9 cellular contexts compared by ENCODE assay signal in the genomic region with DNA sequence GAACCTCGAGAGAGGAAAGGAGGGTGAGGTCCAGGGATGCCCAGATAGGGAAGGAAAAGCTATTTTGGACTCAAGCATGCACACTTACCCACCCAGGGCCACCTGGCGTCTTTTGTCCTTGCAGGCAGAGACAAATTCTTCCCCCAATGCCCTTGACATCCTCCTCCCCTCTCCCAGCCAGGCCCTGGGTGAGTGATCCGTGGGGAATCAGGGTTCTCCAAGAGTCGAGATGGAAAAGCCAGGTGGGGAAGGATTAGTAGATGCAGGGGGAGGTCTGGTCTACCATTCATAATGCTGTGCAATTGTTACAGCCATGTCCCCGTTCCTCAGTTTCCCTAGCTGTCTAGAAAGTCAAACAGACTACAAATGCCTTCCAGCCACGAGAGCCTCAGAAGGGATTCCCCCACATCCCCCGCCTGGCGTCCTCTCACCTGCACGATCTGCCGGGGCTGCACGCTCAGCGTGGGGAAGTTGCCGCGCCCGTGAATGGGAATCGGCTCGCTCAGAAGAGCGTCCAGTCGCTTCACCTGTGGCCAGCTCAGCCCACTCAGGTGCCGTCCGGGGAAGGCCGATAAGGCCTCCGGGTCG. TPM values are rescaled to one million over a fixed set of nuclear protein-coding genes. Genes with fewer than 3 reads are reported as not detected.
A peak's percentile ranks its signal among the peaks of the same experiment; 100 is the strongest.
DNase-seq lines count a peak whose midpoint lies in the region; ATAC-seq, FAIRE-seq and TF ChIP-seq lines count a peak whose summit lies in the region.
"Had no signal": no experiment of that assay in that cellular context is flagged by ENCODE, and none has a peak within 500 bp of the region (broad histone marks: within the 10 kb centered on the region; RNA-seq: fewer than 3 reads in every experiment).

No MANE protein-coding gene starts in this region.

- H3K27me3 Mint-ChIP-seq in nephron progenitor cell (ENCODE audit: low read depth, poor library complexity), result peaks cover 25% of the 10 kb centered on the region

- no peak for TF ChIP-seq POLR2A in IMR-90 (IDR thresholded peaks at IDR 0.05; ENCODE audit: low read depth, low read length)
- TF ChIP-seq POLR2A in endothelial cell of umbilical vein (IDR thresholded peaks at IDR 0.05; ENCODE audit: low read depth, low read length), result no peak

- H4K20me1 ChIP-seq in IMR-90 (ENCODE audit: insufficient read depth, low read length) (peaks cover 5% of the 10 kb centered on the region; the same call in 1 of the 2 replicates), endothelial cell of umbilical vein (replicated peaks; ENCODE audit: control insufficient read depth, extremely low read depth, insufficient read depth, low read length) (no peaks in the 10 kb centered on the region)

- H2BK5ac ChIP-seq in IMR-90 (ENCODE audit: low read depth, low read length, poor library complexity, severe bottlenecking), result no peak overlapping the region

- H2BK120ac ChIP-seq in IMR-90 (ENCODE audit: low read depth, low read length), result peak overlapping the region; percentile 83

- H2AK9ac ChIP-seq in IMR-90 (replicated peaks; ENCODE audit: low read depth, low read length, poor library complexity), result peak overlapping the region; percentile 94

- H3K9ac ChIP-seq in IMR-90 (ENCODE audit: low read depth, low read length) (peak overlapping the region; percentile 11; the same call in 1 of the 2 replicates), endothelial cell of umbilical vein (replicated peaks; ENCODE audit: extremely low read depth, insufficient read depth, low read length) (no peak overlapping the region)

- H3K4me2 ChIP-seq in IMR-90 (ENCODE audit: low read depth, low read length), result peak overlapping the region; percentile 37
- H3K4me2 ChIP-seq in endothelial cell of umbilical vein (ENCODE audit: insufficient read depth, low read length), result no peak overlapping the region

- peak overlapping the region; percentile 81 for H3K23ac ChIP-seq in IMR-90 (ENCODE audit: low read depth, low read length)

- no peaks in the 10 kb centered on the region for H3K36me3 ChIP-seq in ACC112 (ENCODE audit: insufficient read depth, low read length)
- H3K36me3 ChIP-seq in IMR-90 (ENCODE audit: control insufficient read depth, insufficient read depth, low read length), result no peaks in the 10 kb centered on the region
- H3K36me3 ChIP-seq in endothelial cell of umbilical vein (ENCODE audit: control insufficient read depth in 2 of 2, extremely low read depth in 1 of 2, insufficient read depth in 2 of 2, low read length in 2 of 2), result no peaks in the 10 kb centered on the region
- no peaks in the 10 kb centered on the region for H3K36me3 ChIP-seq in SJCRH30

- POLR2A ChIA-PET in IMR-90 (lab: Charles Lee; ENCODE audit: unreplicated experiment), result no interaction called here
- POLR2A ChIA-PET in endothelial cell of umbilical vein (lab: Charles Lee), result interaction anchor here (0.6 to 1.0 kb wide), 2 partner anchors 18 to 142 kb away, joined by 3 read pairs; partner anchors contain the start of gene TRNP1

- H2BK15ac ChIP-seq in IMR-90 (ENCODE audit: low read depth, low read length), result peak overlapping the region; percentile 69; the same call in 1 of the 3 replicates

- no peak overlapping the region for H3K18ac ChIP-seq in IMR-90 (ENCODE audit: low read depth, low read length)

- peaks cover 15 to 45% of the 10 kb centered on the region in 2 experiments; a peak in 3 of 4 replicates for H3K79me1 ChIP-seq in IMR-90 (ENCODE audit: low read depth in 1 of 2, low read length in 2 of 2)

- in situ Hi-C loops in IMR-90 (cut with MboI; ENCODE audit: low sequenced_read_pairs), result no loop called here

- H3K79me2 ChIP-seq in ACC112 (ENCODE audit: control insufficient read depth, insufficient read depth, low read length, unreplicated experiment) (peaks cover 8% of the 10 kb centered on the region), endothelial cell of umbilical vein (ENCODE audit: control insufficient read depth, insufficient read depth, low read length) (no peaks in the 10 kb centered on the region)

- dilution Hi-C loops in IMR-90 (cut with HindIII; ENCODE audit: low sequenced_read_pairs, unreplicated experiment), result no loop called here
- dilution Hi-C loops in endothelial cell of umbilical vein (cut with MboI; ENCODE audit: extremely low pct_ligation_motif_present, low sequenced_read_pairs), result no loop called here

- peak overlapping the region; percentile 5 for H2AK5ac ChIP-seq in IMR-90 (ENCODE audit: low read depth, low read length)

- peak overlapping the region; percentile 10 to 51; a peak in 2 of 4 replicates for H4K8ac ChIP-seq in IMR-90 (ENCODE audit: low read depth in 2 of 2, low read length in 2 of 2)

- H3K9me3 ChIP-seq in IMR-90 (ENCODE audit: control insufficient read depth, insufficient read depth, low read length) (no peaks in the 10 kb centered on the region), endothelial cell of umbilical vein (replicated peaks; ENCODE audit: control insufficient read depth, insufficient read depth, low read length) (no peaks in the 10 kb centered on the region), SJCRH30 (replicated peaks) (no peaks in the 10 kb centered on the region)

- no peaks in the 10 kb centered on the region for H3K9me3 Mint-ChIP-seq in nephron progenitor cell

- H3K9me1 ChIP-seq in IMR-90 (ENCODE audit: insufficient read depth, low read length), result peaks cover 21% of the 10 kb centered on the region
- H3K9me1 ChIP-seq in endothelial cell of umbilical vein (replicated peaks; ENCODE audit: control insufficient read depth, extremely low read depth, insufficient read depth, low read length), result no peaks in the 10 kb centered on the region

- peak overlapping the region; percentile 34 for H3K14ac ChIP-seq in IMR-90 (replicated peaks; ENCODE audit: low read depth, low read length)

- CTCF ChIA-PET in IMR-90 (lab: Yijun Ruan, JAX), result interaction anchor here (0.8 kb wide), 1 partner anchor 85 kb away, joined by 5 read pairs; no protein-coding TSS in a partner anchor
- CTCF ChIA-PET in endothelial cell of umbilical vein (lab: Charles Lee), result interaction anchor here (1.0 to 2.5 kb wide), 5 partner anchors 12 to 32 kb away, joined by 3 to 12 read pairs (median 6); no protein-coding TSS in a partner anchor

- H3K4me1 Mint-ChIP-seq in nephron progenitor cell, result peaks cover 35% of the 10 kb centered on the region

- intact Hi-C loops in IMR-90 (cut with micrococcal nuclease) (no loop called here), endothelial cell of umbilical vein (cut with micrococcal nuclease) (loop anchor here (2.0 kb wide), 2 partner anchors 15 to 21 kb away; no protein-coding TSS in a partner anchor)

- BruUV-seq in IMR-90 (replicated peaks; lab: Mats Ljungman, UMichigan) (no TSS peak), endothelial cell of umbilical vein (replicated peaks; lab: Mats Ljungman, UMichigan) (no TSS peak)

- H4K91ac ChIP-seq in IMR-90 (ENCODE audit: insufficient read depth, low read depth, low read length), result peak overlapping the region; percentile 24; the same call in 1 of the 2 replicates

- ATAC-seq in IMR-90 (ENCODE audit: low read depth) (no peak), GM21390 (IDR thresholded peaks at IDR 0.05; ENCODE audit: unreplicated experiment) (no peak), HG02610 (IDR thresholded peaks at IDR 0.05; ENCODE audit: unreplicated experiment) (no peak)

- FAIRE-seq in endothelial cell of umbilical vein (lab: Jason Lieb, UNC), result no peak

- H2AFZ ChIP-seq in ACC112 (ENCODE audit: low read length, unreplicated experiment), result peak overlapping the region; percentile 70
- peak overlapping the region; percentile 66 for H2AFZ ChIP-seq in IMR-90 (replicated peaks; ENCODE audit: low read length, poor library complexity)
- peak overlapping the region; percentile 81 for H2AFZ ChIP-seq in endothelial cell of umbilical vein (ENCODE audit: low read depth, low read length)

- H3K4me3 Mint-ChIP-seq in nephron progenitor cell, result peak overlapping the region; percentile 72

- H3K27me3 ChIP-seq in ACC112 (ENCODE audit: insufficient read depth, low read length), result no peaks in the 10 kb centered on the region
- H3K27me3 ChIP-seq in IMR-90 (ENCODE audit: control insufficient read depth, insufficient read depth, low read length), result no peaks in the 10 kb centered on the region
- H3K27me3 ChIP-seq in endothelial cell of umbilical vein (ENCODE audit: control insufficient read depth in 2 of 2, insufficient read depth in 2 of 2, low read length in 2 of 2), result no peaks in the 10 kb centered on the region
- no peaks in the 10 kb centered on the region for H3K27me3 ChIP-seq in SJCRH30

- H3K36me3 Mint-ChIP-seq in nephron progenitor cell (ENCODE audit: low read depth), result no peaks in the 10 kb centered on the region

- H3K4me3 ChIP-seq in ACC112 (ENCODE audit: low read depth, low read length) (peak overlapping the region; percentile 72), IMR-90 (ENCODE audit: insufficient read depth, low read depth, low read length) (peak overlapping the region; percentile 31; the same call in 1 of the 2 replicates), endothelial cell of umbilical vein (replicated peaks in 1 of 3; ENCODE audit: insufficient read depth in 1 of 3, low read depth in 1 of 3, low read length in 3 of 3) (no peak overlapping the region), SJCRH30 (no peak overlapping the region)

- H3K4me1 ChIP-seq in ACC112 (ENCODE audit: control insufficient read depth, insufficient read depth, low read length, unreplicated experiment) (peaks cover 25% of the 10 kb centered on the region), IMR-90 (ENCODE audit: control insufficient read depth, insufficient read depth, low read length) (peaks cover 28% of the 10 kb centered on the region), endothelial cell of umbilical vein (ENCODE audit: control insufficient read depth, extremely low read depth, insufficient read depth, low read length) (peaks cover 8% of the 10 kb centered on the region), SJCRH30 (peaks cover 8% of the 10 kb centered on the region)

- H3K27ac ChIP-seq in ACC112 (ENCODE audit: low read depth, low read length) (no peak overlapping the region), IMR-90 (ENCODE audit: insufficient read depth, low read length) (no peak overlapping the region; the same call in 1 of the 2 replicates), endothelial cell of umbilical vein (ENCODE audit: insufficient read depth, low read depth, low read length) (no peak overlapping the region), SJCRH30 (no peak overlapping the region)

- whole genome bisulfite sequencing in IMR-90 (ENCODE audit: extremely low coverage in 2 of 2, insufficient read length in 1 of 2), 2 experiments, result 20% methylated on average over 1 of the region's 24 CpGs; no CpG with 5 or more reads in 1 of the 2 experiments

- H3K56ac ChIP-seq in IMR-90 (ENCODE audit: extremely low read depth, insufficient read depth, low read length), result no peak overlapping the region

- H2BK20ac ChIP-seq in IMR-90 (ENCODE audit: low read depth, low read length), result peak overlapping the region; percentile 34; the same call in 1 of the 2 replicates

- no peak for DNase-seq in IMR-90
- no peak for DNase-seq in endothelial cell of umbilical vein (ENCODE audit: low read depth, low spot score)
- DNase-seq in nephron progenitor cell, result no peak
- DNase-seq in SJCRH30, result no peak
- no peak for DNase-seq in activated CD8-positive, alpha-beta memory T cell treated with anti-CD3 and anti-CD28 coated beads for 24 hours

- TF ChIP-seq RAD21 in IMR-90 (IDR thresholded peaks at IDR 0.05; ENCODE audit: low read length), result no peak

- TF ChIP-seq CTCF in IMR-90 (conservative IDR thresholded peaks at IDR 0.05; ENCODE audit: low read depth, low read length), result no peak
- TF ChIP-seq CTCF in endothelial cell of umbilical vein (IDR thresholded peaks at IDR 0.05; ENCODE audit: extremely low read depth in 1 of 2, insufficient read depth in 1 of 2, low read depth in 1 of 2, low read length in 2 of 2), result no peak
- no peak for TF ChIP-seq CTCF in nephron progenitor cell (IDR thresholded peaks at IDR 0.05)

- H4K5ac ChIP-seq in IMR-90 (ENCODE audit: low read depth, low read length), result no peak overlapping the region

- H3K27ac Mint-ChIP-seq in nephron progenitor cell, result no peak overlapping the region

- peak overlapping the region; percentile 89 for H3K4ac ChIP-seq in IMR-90 (ENCODE audit: low read depth, low read length)

RNA-seq across cellular contexts. Expression of gene TENT5B, which starts 0.6 kb away (rescaled TPM):
- total RNA-seq in IMR-90 (2012; rRNA removed), result 11.1 and 11.7 TPM in 2 replicates
- 7.3 and 8.2 TPM in 2 replicates for polyA plus RNA-seq in IMR-90 (2012; rRNA removed)
- polyA plus RNA-seq in IMR-90 (2012; cell fraction: cytosol; rRNA removed), result 7.3 and 9.8 TPM in 2 replicates
- 1.8 and 6.6 TPM in 2 replicates for polyA plus RNA-seq in IMR-90 (2012; cell fraction: nucleus; rRNA removed; ENCODE audit: low replicate concordance)
- total RNA-seq in endothelial cell of umbilical vein, result 0.73 and 0.88 TPM in 2 replicates
- polyA plus RNA-seq in endothelial cell of umbilical vein, result 0.86 and 0.99 TPM in 2 replicates
- 0.44 and 0.63 TPM in 2 replicates for polyA plus RNA-seq in endothelial cell of umbilical vein (2011; cell fraction: cytosol; rRNA removed)
- 0.39 and 0.49 TPM in 2 replicates for polyA plus RNA-seq in endothelial cell of umbilical vein (2011; cell fraction: nucleus; rRNA removed)
- 0.37 and 0.95 TPM in 2 replicates for polyA plus RNA-seq in endothelial cell of umbilical vein (2012)
- 0.53 and 0.72 TPM in 2 replicates for polyA minus RNA-seq in endothelial cell of umbilical vein
- 7.3 TPM for polyA minus RNA-seq in endothelial cell of umbilical vein (2011; cell fraction: cytosol; rRNA and poly(A)+ RNA removed)
- 0.34 and 0.67 TPM in 2 replicates for polyA minus RNA-seq in endothelial cell of umbilical vein (2011; cell fraction: nucleus; rRNA and poly(A)+ RNA removed)
- total RNA-seq in SJCRH30 (2014; rRNA removed; shearing (Covaris generic)), result 0.04 and 0.10 TPM in 2 replicates
- total RNA-seq: T-helper 2 cell treated with Interferon-gamma antibody and Interleukin-4, amounts not matched to agents 100 ng/mL and 5 ng/mL, for 36 hours had no signal

RNA-seq across cellular contexts. Expression of gene TRNP1, which starts 18.6 kb away (rescaled TPM):
- total RNA-seq in IMR-90 (2012; rRNA removed) (68.6 and 91.6 TPM in 2 replicates), endothelial cell of umbilical vein (5.9 and 10.3 TPM in 2 replicates)
- polyA plus RNA-seq in IMR-90 (2012; rRNA removed) (63.3 and 76.8 TPM in 2 replicates), endothelial cell of umbilical vein (14.6 and 20.5 TPM in 2 replicates)
- polyA plus RNA-seq in IMR-90 (2012; cell fraction: cytosol; rRNA removed), result 157 and 222 TPM in 2 replicates
- polyA plus RNA-seq in IMR-90 (2012; cell fraction: nucleus; rRNA removed; ENCODE audit: low replicate concordance), result 65.3 and 116 TPM in 2 replicates
- 10.3 and 14.2 TPM in 2 replicates for polyA plus RNA-seq in endothelial cell of umbilical vein (2011; cell fraction: cytosol; rRNA removed)
- polyA plus RNA-seq in endothelial cell of umbilical vein (2011; cell fraction: nucleus; rRNA removed), result 3.4 and 4.4 TPM in 2 replicates
- 14.4 and 19.8 TPM in 2 replicates for polyA plus RNA-seq in endothelial cell of umbilical vein (2012)
- 6.2 and 6.4 TPM in 2 replicates for polyA minus RNA-seq in endothelial cell of umbilical vein
- not detected for polyA minus RNA-seq in endothelial cell of umbilical vein (2011; cell fraction: cytosol; rRNA and poly(A)+ RNA removed)
- 1.6 and 2.0 TPM in 2 replicates for polyA minus RNA-seq in endothelial cell of umbilical vein (2011; cell fraction: nucleus; rRNA and poly(A)+ RNA removed)
- 0.42 and 0.81 TPM in 2 replicates for total RNA-seq in SJCRH30 (2014; rRNA removed; shearing (Covaris generic))

RNA-seq across cellular contexts. Expression of gene KDF1, which starts 51.8 kb away (rescaled TPM):
- total RNA-seq in IMR-90 (2012; rRNA removed), result not detected in 2 replicates
- not detected in 2 replicates for polyA plus RNA-seq in IMR-90 (2012; rRNA removed)
- polyA plus RNA-seq in IMR-90 (2012; cell fraction: cytosol; rRNA removed), result not detected in 2 replicates
- 0.07 TPM in 1 of 2 replicates, not detected in the other for polyA plus RNA-seq in IMR-90 (2012; cell fraction: nucleus; rRNA removed; ENCODE audit: low replicate concordance)
- not detected in 2 replicates for total RNA-seq in endothelial cell of umbilical vein
- polyA plus RNA-seq in endothelial cell of umbilical vein, result 0.05 TPM in 1 of 2 replicates, not detected in the other
- not detected in 2 replicates for polyA plus RNA-seq in endothelial cell of umbilical vein (2011; cell fraction: cytosol; rRNA removed)
- polyA plus RNA-seq in endothelial cell of umbilical vein (2011; cell fraction: nucleus; rRNA removed), result not detected in 2 replicates
- polyA plus RNA-seq in endothelial cell of umbilical vein (2012), result not detected in 2 replicates
- polyA minus RNA-seq in endothelial cell of umbilical vein, result 0.40 TPM in 1 of 2 replicates, not detected in the other
- not detected for polyA minus RNA-seq in endothelial cell of umbilical vein (2011; cell fraction: cytosol; rRNA and poly(A)+ RNA removed)
- not detected in 2 replicates for polyA minus RNA-seq in endothelial cell of umbilical vein (2011; cell fraction: nucleus; rRNA and poly(A)+ RNA removed)
- not detected in 2 replicates for total RNA-seq in SJCRH30 (2014; rRNA removed; shearing (Covaris generic))
- total RNA-seq: T-helper 2 cell treated with Interferon-gamma antibody and Interleukin-4, amounts not matched to agents 100 ng/mL and 5 ng/mL, for 36 hours had no signal

Comparison
In these comparisons a context has a peak if more than half of its experiments do, and no peak if none do; other contexts are left out.
1. H3K4me3 ChIP-seq: peak in ACC112 (single experiment) and IMR-90 (single experiment); none in endothelial cell of umbilical vein (0 of 3) and SJCRH30 (single experiment).
2. Peak in every context shown above with its lines, with median percentiles within 50 percentile points of each other: H2AFZ ChIP-seq.